19 cellular contexts compared by ENCODE assay signal in genomic region chr11:64428685-64429084, GRCh38.
"Had no signal": no experiment of that assay in that cellular context is flagged by ENCODE, and none has a peak within 500 bp of the region (broad histone marks: within the 10 kb centered on the region; RNA-seq: fewer than 3 reads in every experiment).

No MANE protein-coding gene starts in this region.

- H3K4me3 ChIP-seq: hepatocyte, mucosa of descending colon, pancreas, prostate gland, right lobe of liver, spleen, tibial artery, upper lobe of left lung, uterus had no signal

- H3K9me3 ChIP-seq: mucosa of descending colon, pancreas, prostate gland, right lobe of liver, uterus had no signal

- H3K4me2 ChIP-seq: hepatocyte had no signal

- H3K27me3 ChIP-seq: hepatocyte, pancreas, right lobe of liver, spleen, tibial artery, upper lobe of left lung, uterus had no signal

- ATAC-seq: mucosa of descending colon; naive thymus-derived CD8-positive, alpha-beta T cell; pancreas; right lobe of liver; stimulated activated memory B cell treated with anti-CD40 and anti-IgM and Interleukin-4, amounts not matched to agents 10 μg/mL and 1 μg/mL and 100 μg/mL, for 72 hours had no signal

- H3K4me1 ChIP-seq: pancreas, prostate gland, right lobe of liver, spleen, tibial artery, upper lobe of left lung, uterus had no signal

- DNase-seq: cerebellar nuclear complex; foreskin melanocyte; head of caudate nucleus; mammary epithelial cell; naive thymus-derived CD8-positive, alpha-beta T cell; nucleus accumbens; spleen; stimulated activated CD4-positive, alpha-beta T cell treated with anti-CD3 and anti-CD28 coated beads, Interleukin-15, amount 100 ng/mL, for 24 hours; stimulated activated CD4-positive, alpha-beta T cell treated with anti-CD3 and anti-CD28 coated beads, Interleukin-1b, Interleukin-23, amount 100 ng/mL, for 48 hours; stimulated activated CD4-positive, alpha-beta T cell treated with anti-CD3 and anti-CD28 coated beads, Interleukin-4, amount 100 ng/mL, for 24 hours; tibial artery; upper lobe of left lung; uterus had no signal

- H3K36me3 ChIP-seq: pancreas, prostate gland, right lobe of liver, spleen, tibial artery, upper lobe of left lung, uterus had no signal

- H3K79me2 ChIP-seq: hepatocyte had no signal

- H3K27ac ChIP-seq: hepatocyte, pancreas, prostate gland, right lobe of liver, spleen, tibial artery, upper lobe of left lung, uterus had no signal
